8 cellular contexts compared by ENCODE assay signal in genomic region chr4:75630174-75630931, GRCh38. TPM values are rescaled to one million over a fixed set of nuclear protein-coding genes. Genes with fewer than 3 reads are reported as not detected.
DNase-seq lines count a peak whose midpoint lies in the region; FAIRE-seq and TF ChIP-seq lines count a peak whose summit lies in the region.

Gene CDKL2, minus strand, starts transcription at chr4:75630528. Its CDS starts 4,540 bp downstream, at chr4:75625988.

- peak within 1 kb of the TSS; percentile 70 to 86 for H3K4me3 ChIP-seq in kidney (ENCODE audit: low read length in 2 of 2)

- CTCF ChIA-PET in HEK293T (lab: Yijun Ruan, JAX): no interaction called here

- no peaks in the 10 kb centered on the region for H3K9me3 ChIP-seq in kidney (ENCODE audit: control insufficient read depth in 1 of 2, low read length in 2 of 2)

- peak; percentile 92 for DNase-seq in HEK293T (ENCODE audit: extremely low spot score)
- peak; percentile 95 to 97 for DNase-seq in NCI-H187 (lab: John Stamatoyannopoulos, UW)
- peak; percentile 88 for DNase-seq in activated CD4-positive, alpha-beta T cell treated with anti-CD3 and anti-CD28 coated beads for 1 hour
- peak; percentile 30 to 75 for DNase-seq in cerebellar nuclear complex (lab: John Stamatoyannopoulos, UW)
- DNase-seq in kidney: peak; percentile 97
- DNase-seq in stimulated activated CD4-positive, alpha-beta T cell treated with anti-CD3 and anti-CD28 coated beads, Interleukin-12 subunit alpha, Interleukin-12 subunit beta, amount 100 ng/mL, for 48 hours (ENCODE audit: low read depth in 2 of 3, low spot score in 1 of 3): peak; percentile 81 to 87 (median 86)
- DNase-seq in AML-193 (lab: John Stamatoyannopoulos, UW): no peak

- intact Hi-C loops in kidney (cut with DNase I): no loop called here

- peak; percentile 19 for FAIRE-seq in G401.6 (lab: Jason Lieb, UNC)
- FAIRE-seq in kidney (lab: Jason Lieb, UNC): no peak

- peaks cover 0 to 8% of the 10 kb centered on the region in 2 donors for H3K4me1 ChIP-seq in kidney (ENCODE audit: control insufficient read depth in 1 of 2, insufficient read depth in 1 of 2, low read depth in 1 of 2, low read length in 2 of 2)

- TF ChIP-seq CTCF in kidney (IDR thresholded peaks at IDR 0.05; ENCODE audit: borderline replicate concordance, extremely low read depth, insufficient read depth): no peak

- H3K36me3 ChIP-seq in kidney (ENCODE audit: control insufficient read depth in 1 of 2, insufficient read depth in 2 of 2, low read length in 2 of 2): no peaks in the 10 kb centered on the region

- POLR2A ChIA-PET in HEK293T (lab: Yijun Ruan, JAX): no interaction called here

- peak within 1 kb of the TSS; percentile 61 to 72 for H3K9ac ChIP-seq in kidney (ENCODE audit: low read length in 2 of 2)

- H3K27ac ChIP-seq in kidney (ENCODE audit: low read depth in 2 of 2, low read length in 2 of 2): peak within 1 kb of the TSS; percentile 13 to 53

TF ChIP-seq in HEK293T, 16 proteins besides CTCF, POLR2A, EP300 and RAD21:
- TF ChIP-seq PKNOX1 (IDR thresholded peaks at IDR 0.05): 0 out of 2 replicates have a peak, but pooled peaks have one; percentile 11
- TF ChIP-seq TARDBP (IDR thresholded peaks at IDR 0.05): no peak
- TF ChIP-seq LEF1 (IDR thresholded peaks at IDR 0.05; ENCODE audit: borderline replicate concordance): no peak
- TF ChIP-seq ELF4 (IDR thresholded peaks at IDR 0.05): no peak
- TF ChIP-seq ARNT (IDR thresholded peaks at IDR 0.05): no peak
- TF ChIP-seq HDGF (IDR thresholded peaks at IDR 0.05; ENCODE audit: borderline replicate concordance): no peak
- no peak for TF ChIP-seq CTBP1 (IDR thresholded peaks at IDR 0.05; ENCODE audit: borderline replicate concordance)
- TF ChIP-seq L3MBTL2 (conservative IDR thresholded peaks at IDR 0.05): peak; percentile 90

RNA-seq across cellular contexts. Expression of gene CDKL2, which starts in this region (rescaled TPM):
- total RNA-seq in kidney: 15.9 TPM
- 3.2 TPM for polyA plus RNA-seq in kidney (ENCODE audit: insufficient read depth, low read depth, low replicate concordance)

Comparison
In these comparisons a context has a peak if more than half of its experiments do, and no peak if none do; other contexts are left out.
1. DNase-seq: peak in HEK293T (single experiment), NCI-H187 (2 of 2), activated CD4-positive, alpha-beta T cell treated with anti-CD3 and anti-CD28 coated beads for 1 hour (single experiment), cerebellar nuclear complex (2 of 2), kidney (single experiment) and stimulated activated CD4-positive, alpha-beta T cell treated with anti-CD3 and anti-CD28 coated beads, Interleukin-12 subunit alpha, Interleukin-12 subunit beta, amount 100 ng/mL, for 48 hours (3 of 3); none in AML-193 (0 of 2).